17 cellular contexts compared by ENCODE assay signal in genomic region chr10:112750427-112751167, GRCh38.
"Had no signal": no experiment of that assay in that cellular context is flagged by ENCODE, and none has a peak within 500 bp of the region (broad histone marks: within the 10 kb centered on the region; RNA-seq: fewer than 3 reads in every experiment).

No MANE protein-coding gene starts in this region.

- FAIRE-seq: islet of Langerhans had no signal

- H3K9me3 ChIP-seq: breast epithelium, esophagus squamous epithelium, ovary, stomach, thoracic aorta had no signal

- H3K36me3 ChIP-seq: breast epithelium, esophagus squamous epithelium, ovary, stomach, thoracic aorta had no signal

- H3K27ac Mint-ChIP-seq: activated naive CD4-positive, alpha-beta T cell treated with anti-CD3 and anti-CD28 coated beads, Interleukin-2, amount 50 U/mL, for 72 hours; T-helper 2 cell treated with Interferon-gamma antibody and Interleukin-4, amounts not matched to agents 5 μg/mL and 100 μg/mL, for 36 hours had no signal

- H3K36me3 Mint-ChIP-seq: activated naive CD4-positive, alpha-beta T cell treated with anti-CD3 and anti-CD28 coated beads, Interleukin-2, amount 50 U/mL, for 72 hours had no signal

- H3K4me3 Mint-ChIP-seq: activated T-cell treated with anti-CD3 and anti-CD28 coated beads, Interleukin-2, amount 50 U/mL, for 4 hours; neural crest cell; T-helper 2 cell treated with Interferon-gamma antibody and Interleukin-4, amounts not matched to agents 5 μg/mL and 100 μg/mL, for 36 hours had no signal

- H3K27ac ChIP-seq: breast epithelium, esophagus squamous epithelium, ovary, stomach, thoracic aorta had no signal

- H3K4me1 ChIP-seq: breast epithelium, esophagus squamous epithelium had no signal

- DNase-seq: activated CD4-positive, alpha-beta T cell treated with anti-CD3 and anti-CD28 coated beads for 1 hour; activated CD4-positive, alpha-beta T cell treated with anti-CD3 and anti-CD28 coated beads, Interleukin-2, amount 50 U/mL, for 48 hours; activated effector memory CD4-positive, alpha-beta T cell treated with anti-CD3 and anti-CD28 coated beads, Interleukin-2, amount 50 U/mL, for 16 hours; activated T-cell treated with anti-CD3 and anti-CD28 coated beads, Interleukin-2, amount 50 U/mL, for 4 hours; amygdala; esophagus squamous epithelium; foreskin fibroblast; left ventricle myocardium superior; mesendoderm; ovary; stomach had no signal

- H3K27me3 ChIP-seq: breast epithelium, esophagus squamous epithelium, ovary, stomach had no signal

- H3K4me3 ChIP-seq: breast epithelium, esophagus squamous epithelium, ovary, stomach, thoracic aorta had no signal

- ATAC-seq: activated naive CD4-positive, alpha-beta T cell treated with anti-CD3 and anti-CD28 coated beads, Interleukin-2, amount 50 U/mL, for 72 hours; activated T-cell treated with anti-CD3 and anti-CD28 coated beads, Interleukin-2, amount 50 U/mL, for 4 hours; left ventricle myocardium superior had no signal

- H3K9me3 Mint-ChIP-seq: activated naive CD4-positive, alpha-beta T cell treated with anti-CD3 and anti-CD28 coated beads, Interleukin-2, amount 50 U/mL, for 72 hours; activated T-cell treated with anti-CD3 and anti-CD28 coated beads, Interleukin-2, amount 50 U/mL, for 4 hours; neural crest cell; T-helper 2 cell treated with Interferon-gamma antibody and Interleukin-4, amounts not matched to agents 5 μg/mL and 100 μg/mL, for 36 hours had no signal
